ENCODE assay signal across 22 cellular contexts in the genomic region with DNA sequence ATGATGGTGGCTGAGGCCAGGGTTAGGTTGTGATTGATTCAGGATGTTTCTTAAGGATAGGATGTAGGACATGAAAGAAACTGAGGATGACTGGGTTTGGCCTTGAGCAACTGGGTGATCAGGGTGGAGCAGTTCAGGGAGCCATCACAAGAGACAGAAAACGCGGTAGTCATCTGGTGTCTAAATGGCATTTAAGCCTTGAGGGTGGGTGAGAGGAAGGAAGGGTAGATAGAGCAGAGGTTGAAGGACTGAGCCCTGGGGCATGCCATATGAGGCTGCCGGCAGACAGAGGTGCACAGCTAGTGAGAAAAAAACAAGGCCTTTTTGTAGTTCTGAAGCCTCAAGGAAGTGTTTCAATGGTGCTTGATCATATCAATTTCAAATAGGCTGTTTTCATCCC. TPM values are rescaled to one million over a fixed set of nuclear protein-coding genes. Genes with fewer than 3 reads are reported as not detected.
"Had no signal": no experiment of that assay in that cellular context is flagged by ENCODE, and none has a peak within 500 bp of the region (broad histone marks: within the 10 kb centered on the region; RNA-seq: fewer than 3 reads in every experiment).

No MANE protein-coding gene starts in this region.

- H3K4me1 ChIP-seq: suprapubic skin had no signal

- H3K9me3 ChIP-seq: ovary, right lobe of liver, suprapubic skin had no signal

- ATAC-seq: activated CD8-positive, alpha-beta memory T cell treated with anti-CD3 and anti-CD28 coated beads, Interleukin-2, amount 10 ng/mL, durations not matched to agents 7 days and 5 days; esophagus mucosa; left cardiac atrium; right lobe of liver had no signal

- H3K27me3 Mint-ChIP-seq: activated CD8-positive, alpha-beta memory T cell treated with anti-CD3 and anti-CD28 coated beads, Interleukin-2, amount 10 ng/mL, durations not matched to agents 7 days and 5 days; stimulated activated naive CD8-positive, alpha-beta T cell treated with anti-CD3 and anti-CD28 coated beads, Interleukin-15, Interleukin-2, amounts not matched to agents 100 ng/mL and 50 ng/mL, for 24 hours had no signal

- H3K4me3 Mint-ChIP-seq: activated CD8-positive, alpha-beta memory T cell treated with anti-CD3 and anti-CD28 coated beads, Interleukin-2, amount 10 ng/mL, durations not matched to agents 7 days and 5 days; stimulated activated naive CD8-positive, alpha-beta T cell treated with anti-CD3 and anti-CD28 coated beads, Interleukin-15, Interleukin-2, amounts not matched to agents 100 ng/mL and 50 ng/mL, for 24 hours; type B pancreatic cell had no signal

- H3K9me3 Mint-ChIP-seq: stimulated activated naive CD8-positive, alpha-beta T cell treated with anti-CD3 and anti-CD28 coated beads, Interleukin-15, Interleukin-2, amounts not matched to agents 100 ng/mL and 50 ng/mL, for 24 hours; type B pancreatic cell had no signal

- H3K36me3 Mint-ChIP-seq: type B pancreatic cell had no signal

- DNase-seq: activated CD4-positive, alpha-beta T cell treated with anti-CD3 and anti-CD28 coated beads, Interleukin-2, amount 50 U/mL, for 4 hours; activated CD8-positive, alpha-beta memory T cell treated with anti-CD3 and anti-CD28 coated beads, Interleukin-2, amount 10 ng/mL, durations not matched to agents 7 days and 5 days; activated effector memory CD4-positive, alpha-beta T cell treated with Interleukin-2 at 50 U/mL for 16 hours; activated naive CD4-positive, alpha-beta T cell treated with anti-CD3 and anti-CD28 coated beads, Interleukin-2, amount 50 U/mL, for 16 hours; activated T-cell treated with anti-CD3 and anti-CD28 coated beads, Interleukin-2, amount 50 U/mL, for 1 hour; left cardiac atrium; midbrain; ovary; right lobe of liver had no signal

- H2AFZ ChIP-seq: hepatocyte had no signal

- H3K4me2 ChIP-seq: hepatocyte had no signal

- H3K27ac Mint-ChIP-seq: activated CD8-positive, alpha-beta memory T cell treated with anti-CD3 and anti-CD28 coated beads, Interleukin-2, amount 10 ng/mL, durations not matched to agents 7 days and 5 days; stimulated activated naive CD8-positive, alpha-beta T cell treated with anti-CD3 and anti-CD28 coated beads, Interleukin-15, Interleukin-2, amounts not matched to agents 100 ng/mL and 50 ng/mL, for 24 hours; type B pancreatic cell had no signal

- H3K27me3 ChIP-seq: ovary, right lobe of liver, suprapubic skin had no signal

- H3K4me1 Mint-ChIP-seq: activated CD8-positive, alpha-beta memory T cell treated with anti-CD3 and anti-CD28 coated beads, Interleukin-2, amount 10 ng/mL, durations not matched to agents 7 days and 5 days had no signal

- H3K27ac ChIP-seq: hepatocyte, ovary, right lobe of liver, suprapubic skin had no signal

- H3K36me3 ChIP-seq: ovary, right lobe of liver, suprapubic skin had no signal

- FAIRE-seq: colon, endometrium, TTC549 had no signal

- H3K4me3 ChIP-seq: hepatocyte, lung, ovary, right lobe of liver, suprapubic skin had no signal

- H3K79me2 ChIP-seq: hepatocyte had no signal

RNA-seq across cellular contexts. Expression of a gene that starts 1.9 kb away (rescaled TPM):
- total RNA-seq: activated CD8-positive, alpha-beta memory T cell treated with anti-CD3 and anti-CD28 coated beads, Interleukin-2, amount 10 ng/mL, durations not matched to agents 7 days and 5 days; T-helper 2 cell treated with Interferon-gamma antibody and Interleukin-4, amounts not matched to agents 100 ng/mL and 5 ng/mL, for 36 hours had no signal

RNA-seq across cellular contexts. Expression of a gene that starts 29.7 kb away (rescaled TPM):
- total RNA-seq: activated CD8-positive, alpha-beta memory T cell treated with anti-CD3 and anti-CD28 coated beads, Interleukin-2, amount 10 ng/mL, durations not matched to agents 7 days and 5 days; cardiac septum; hepatocyte; left cardiac atrium; lung; myocyte; ovary; pulmonary artery endothelial cell; right lobe of liver; T-helper 2 cell treated with Interferon-gamma antibody and Interleukin-4, amounts not matched to agents 100 ng/mL and 5 ng/mL, for 36 hours had no signal
- polyA plus RNA-seq: hepatocyte, lung, ovary had no signal

RNA-seq across cellular contexts. Expression of a gene that starts 48.4 kb away (rescaled TPM):
- total RNA-seq: activated CD8-positive, alpha-beta memory T cell treated with anti-CD3 and anti-CD28 coated beads, Interleukin-2, amount 10 ng/mL, durations not matched to agents 7 days and 5 days; cardiac septum; hepatocyte; myocyte; pulmonary artery endothelial cell; right lobe of liver; T-helper 2 cell treated with Interferon-gamma antibody and Interleukin-4, amounts not matched to agents 100 ng/mL and 5 ng/mL, for 36 hours had no signal
- polyA plus RNA-seq: hepatocyte had no signal
